1 cellular context compared by ENCODE assay signal in genomic region chr17:55284001-55284884, GRCh38.
TF ChIP-seq lines count a peak whose summit lies in the region.

No MANE protein-coding gene starts in this region.

TF ChIP-seq in HepG2, 621 proteins besides CTCF, POLR2A, EP300 and RAD21 (continued from another document and continues in another):
- TF ChIP-seq ZNF597 (CRISPR knock-in tag; IDR thresholded peaks at IDR 0.05) (no peak), ZNF577 (CRISPR knock-in tag; IDR thresholded peaks at IDR 0.05; ENCODE audit: borderline replicate concordance, low read depth) (no peak), ZNF614 (CRISPR knock-in tag; IDR thresholded peaks at IDR 0.05; ENCODE audit: borderline replicate concordance) (peak; percentile 95), ZNF441 (CRISPR knock-in tag; IDR thresholded peaks at IDR 0.05; ENCODE audit: borderline replicate concordance) (peak; percentile 99), ZFP36 (IDR thresholded peaks at IDR 0.05; ENCODE audit: borderline replicate concordance, low read depth, low read length, partially characterized antibody) (no peak), ZMYM2 (CRISPR knock-in tag; IDR thresholded peaks at IDR 0.05) (peak; percentile 92), HNRNPL (IDR thresholded peaks at IDR 0.05; ENCODE audit: low read depth, low read length) (no peak), NR2F1 (CRISPR knock-in tag; IDR thresholded peaks at IDR 0.05) (peak in 1 of 2 experiments; percentile 60; a peak in 1 of 4 replicates), GATAD1 (CRISPR knock-in tag; IDR thresholded peaks at IDR 0.05) (peak; percentile 66), ZNF33B (CRISPR knock-in tag; IDR thresholded peaks at IDR 0.05) (peak; percentile 48; the same call in 1 of the 2 replicates), ZBTB37 (CRISPR knock-in tag; IDR thresholded peaks at IDR 0.05) (peak; percentile 62), TEAD3 (CRISPR knock-in tag; optimal IDR thresholded peaks at IDR 0.05; ENCODE audit: borderline replicate concordance) (peak; percentile 55), BRF2 (CRISPR knock-in tag; IDR thresholded peaks at IDR 0.05) (peak; percentile 78), GABPA (IDR thresholded peaks at IDR 0.05; ENCODE audit: low read depth, low read length) (no peak), GABPA (CRISPR knock-in tag; IDR thresholded peaks at IDR 0.05; ENCODE audit: low read depth) (peak; percentile 76), ZNF761 (CRISPR knock-in tag; conservative IDR thresholded peaks at IDR 0.05) (peak; percentile 47), RFXANK (CRISPR knock-in tag; IDR thresholded peaks at IDR 0.05) (no peak), SKI (IDR thresholded peaks at IDR 0.05; ENCODE audit: partially characterized antibody) (no peak), ATF2 (CRISPR knock-in tag; IDR thresholded peaks at IDR 0.05) (peak; percentile 89), HOXA9 (CRISPR knock-in tag; IDR thresholded peaks at IDR 0.05; ENCODE audit: borderline replicate concordance) (0 out of 2 replicates have a peak, but pooled peaks have one; percentile 33), ZNF549 (CRISPR knock-in tag; IDR thresholded peaks at IDR 0.05) (no peak), ZFX (CRISPR knock-in tag; IDR thresholded peaks at IDR 0.05; ENCODE audit: low read depth) (peak; percentile 68), ZNF337 (CRISPR knock-in tag; IDR thresholded peaks at IDR 0.05; ENCODE audit: borderline replicate concordance, low read depth) (peak; percentile 82; the same call in 1 of the 2 replicates), HDAC2 (CRISPR knock-in tag; IDR thresholded peaks at IDR 0.05) (peak; percentile 80), KLF15 (CRISPR knock-in tag; IDR thresholded peaks at IDR 0.05; ENCODE audit: borderline replicate concordance) (no peak; the same call in 1 of the 2 replicates), FOXA3 (CRISPR knock-in tag; IDR thresholded peaks at IDR 0.05) (peak; percentile 94), CCAR2 (optimal IDR thresholded peaks at IDR 0.05; ENCODE audit: low read depth, low read length) (no peak), PPARG (CRISPR knock-in tag; conservative IDR thresholded peaks at IDR 0.05) (peak; percentile 90), ZNF513 (CRISPR knock-in tag; conservative IDR thresholded peaks at IDR 0.05) (no peak), GPN1 (CRISPR knock-in tag; IDR thresholded peaks at IDR 0.05; ENCODE audit: borderline replicate concordance) (no peak), RARG (CRISPR knock-in tag; IDR thresholded peaks at IDR 0.05; ENCODE audit: low read depth) (peak; percentile 96), ZNF660 (CRISPR knock-in tag; IDR thresholded peaks at IDR 0.05; ENCODE audit: borderline replicate concordance, low read depth) (no peak; the same call in 1 of the 2 replicates), MAFK (conservative IDR thresholded peaks at IDR 0.05 in 1 of 2, IDR thresholded peaks at IDR 0.05 in 1 of 2; ENCODE audit: low read length in 2 of 2) (no peak), ZNF792 (CRISPR knock-in tag; IDR thresholded peaks at IDR 0.05) (peak; percentile 90), NFIC (IDR thresholded peaks at IDR 0.05; ENCODE audit: low read length) (peak; percentile 88), MIER2 (CRISPR knock-in tag; IDR thresholded peaks at IDR 0.05) (peak; percentile 35; the same call in 1 of the 2 replicates), ZC3H13 (CRISPR knock-in tag; IDR thresholded peaks at IDR 0.05) (peak; percentile 38; the same call in 1 of the 2 replicates), ZNF766 (CRISPR knock-in tag; IDR thresholded peaks at IDR 0.05; ENCODE audit: borderline replicate concordance) (0 out of 2 replicates have a peak, but pooled peaks have one; percentile 37), ZBTB40 (IDR thresholded peaks at IDR 0.05) (no peak), ZBTB40 (CRISPR knock-in tag; IDR thresholded peaks at IDR 0.05) (peak; percentile 81; the same call in 1 of the 2 replicates), HOXA3 (CRISPR knock-in tag; IDR thresholded peaks at IDR 0.05) (no peak; the same call in none of the 2 replicates), CBFB (CRISPR knock-in tag; IDR thresholded peaks at IDR 0.05) (no peak; the same call in 1 of the 2 replicates), CCDC6 (CRISPR knock-in tag; IDR thresholded peaks at IDR 0.05) (peak; percentile 95; the same call in 1 of the 2 replicates), ZNF770 (CRISPR knock-in tag; IDR thresholded peaks at IDR 0.05) (peak; percentile 9; the same call in 1 of the 2 replicates), MIXL1 (CRISPR knock-in tag; IDR thresholded peaks at IDR 0.05) (peak; percentile 99), PLRG1 (conservative IDR thresholded peaks at IDR 0.05) (no peak), ZNF512 (CRISPR knock-in tag; IDR thresholded peaks at IDR 0.05) (no peak)
